ENCODE assay signal across 8 cellular contexts in genomic region chr9:116860509-116861120, GRCh38.
DNase-seq lines count a peak whose midpoint lies in the region; ATAC-seq and TF ChIP-seq lines count a peak whose summit lies in the region.

No MANE protein-coding gene starts in this region.

- H3K27me3 Mint-ChIP-seq in glutamatergic neuron (ENCODE audit: unreplicated experiment) (peaks cover 1% of the 10 kb centered on the region), progenitor cell of endocrine pancreas (no peaks in the 10 kb centered on the region)

- H3K4me3 Mint-ChIP-seq in glutamatergic neuron (ENCODE audit: unreplicated experiment) (no peak overlapping the region), progenitor cell of endocrine pancreas (ENCODE audit: low read depth) (no peak overlapping the region)

- DNase-seq in DMS79 treated with DMSO at 0.1 percent for 48 hours (lab: John Stamatoyannopoulos, UW) (peak; percentile 58), HCEC 1CT (peak; percentile 5), NCI-H2029 (lab: John Stamatoyannopoulos, UW) (peak; percentile 53), glutamatergic neuron (peak; percentile 82), progenitor cell of endocrine pancreas (ENCODE audit: low spot score, unreplicated experiment) (peak; percentile 58)
- DNase-seq in activated CD4-positive, alpha-beta T cell treated with anti-CD3 and anti-CD28 coated beads, Interleukin-2, amount 50 U/mL, for 48 hours, result peak; percentile 26 to 35

- peaks cover 5% of the 10 kb centered on the region for H3K9me3 Mint-ChIP-seq in glutamatergic neuron (ENCODE audit: unreplicated experiment)
- H3K9me3 Mint-ChIP-seq in progenitor cell of endocrine pancreas (ENCODE audit: low read depth), result no peaks in the 10 kb centered on the region

- H3K4me1 Mint-ChIP-seq in glutamatergic neuron (ENCODE audit: low read depth, unreplicated experiment), result peaks cover 6% of the 10 kb centered on the region
- peaks cover 1% of the 10 kb centered on the region for H3K4me1 Mint-ChIP-seq in progenitor cell of endocrine pancreas (ENCODE audit: low read depth)

- no peak for ATAC-seq in GM21717 (IDR thresholded peaks at IDR 0.05; ENCODE audit: unreplicated experiment)

- TF ChIP-seq CTCF in 22Rv1 (IDR thresholded peaks at IDR 0.05) (peak; percentile 85), glutamatergic neuron (IDR thresholded peaks at IDR 0.05; ENCODE audit: partially characterized antibody, unreplicated experiment) (peak; percentile 88), progenitor cell of endocrine pancreas (IDR thresholded peaks at IDR 0.05; ENCODE audit: unreplicated experiment) (peak; percentile 83)

- H3K27ac Mint-ChIP-seq in glutamatergic neuron (ENCODE audit: unreplicated experiment), result no peak overlapping the region
- no peak overlapping the region for H3K27ac Mint-ChIP-seq in progenitor cell of endocrine pancreas

- no peak overlapping the region for H3K27ac ChIP-seq in 22Rv1

- no peaks in the 10 kb centered on the region for H3K36me3 Mint-ChIP-seq in glutamatergic neuron (ENCODE audit: unreplicated experiment)
- no peaks in the 10 kb centered on the region for H3K36me3 Mint-ChIP-seq in progenitor cell of endocrine pancreas (ENCODE audit: insufficient read depth)

Comparison
In these comparisons a context has a peak if more than half of its experiments do, and no peak if none do; other contexts are left out.
1. DNase-seq: peak in every context shown above with its lines; median percentile 82 in glutamatergic neuron; 58 in DMS79 treated with DMSO at 0.1 percent for 48 hours; 58 in progenitor cell of endocrine pancreas; 53 in NCI-H2029; 30 in activated CD4-positive, alpha-beta T cell treated with anti-CD3 and anti-CD28 coated beads, Interleukin-2, amount 50 U/mL, for 48 hours; 5 in HCEC 1CT.